In the genomic region with DNA sequence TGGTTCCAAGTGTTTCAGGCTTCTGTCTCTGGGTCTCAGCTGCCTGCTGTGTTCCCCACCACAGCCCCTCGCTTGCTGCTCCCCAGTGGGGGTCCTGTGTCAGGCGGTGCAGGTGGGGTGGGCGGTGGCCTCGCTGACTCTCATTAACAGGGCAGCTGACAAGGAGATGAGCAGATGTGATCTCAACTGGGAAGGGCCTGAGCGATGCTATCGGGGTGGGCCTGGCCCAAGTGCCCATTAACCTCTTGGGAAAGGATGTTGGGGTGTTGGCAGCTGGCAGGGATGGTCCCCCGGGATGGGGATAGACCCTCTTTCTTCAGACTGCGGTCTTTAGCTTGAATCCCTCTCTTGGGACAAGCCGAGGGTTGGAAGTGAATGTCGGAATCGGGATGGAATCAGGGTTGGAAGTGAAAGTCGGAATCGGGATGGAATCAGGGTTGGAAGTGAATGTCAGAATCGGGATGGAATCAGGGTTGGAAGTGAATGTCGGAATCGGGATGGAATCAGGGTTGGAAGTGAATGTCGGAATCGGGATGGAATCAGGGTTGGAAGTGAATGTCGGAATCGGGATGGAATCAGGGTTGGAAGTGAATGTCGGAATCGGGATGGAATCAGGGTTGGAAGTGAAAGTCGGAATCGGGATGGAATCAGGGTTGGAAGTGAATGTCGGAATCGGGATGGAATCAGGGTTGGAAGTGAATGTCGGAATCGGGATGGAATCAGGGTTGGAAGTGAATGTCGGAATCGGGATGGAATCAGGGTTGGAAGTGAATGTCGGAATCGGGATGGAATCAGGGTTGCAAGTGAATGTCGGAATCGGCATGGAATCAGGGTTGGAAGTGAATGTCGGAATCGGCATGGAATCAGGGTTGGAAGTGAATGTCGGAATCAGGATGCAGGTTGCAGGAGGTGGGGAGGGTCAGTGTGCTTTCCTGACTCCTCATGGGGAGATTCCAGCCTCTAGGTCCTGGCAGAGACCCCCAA, we compare ENCODE assay signal across 2 cellular contexts.
A peak's percentile ranks its signal among the peaks of the same experiment; 100 is the strongest.
TF ChIP-seq lines count a peak whose summit lies in the region.

No MANE protein-coding gene starts in this region.

TF ChIP-seq in WTC11, 78 proteins besides CTCF, POLR2A, EP300 and RAD21:
- TF ChIP-seq, protein P1, sequence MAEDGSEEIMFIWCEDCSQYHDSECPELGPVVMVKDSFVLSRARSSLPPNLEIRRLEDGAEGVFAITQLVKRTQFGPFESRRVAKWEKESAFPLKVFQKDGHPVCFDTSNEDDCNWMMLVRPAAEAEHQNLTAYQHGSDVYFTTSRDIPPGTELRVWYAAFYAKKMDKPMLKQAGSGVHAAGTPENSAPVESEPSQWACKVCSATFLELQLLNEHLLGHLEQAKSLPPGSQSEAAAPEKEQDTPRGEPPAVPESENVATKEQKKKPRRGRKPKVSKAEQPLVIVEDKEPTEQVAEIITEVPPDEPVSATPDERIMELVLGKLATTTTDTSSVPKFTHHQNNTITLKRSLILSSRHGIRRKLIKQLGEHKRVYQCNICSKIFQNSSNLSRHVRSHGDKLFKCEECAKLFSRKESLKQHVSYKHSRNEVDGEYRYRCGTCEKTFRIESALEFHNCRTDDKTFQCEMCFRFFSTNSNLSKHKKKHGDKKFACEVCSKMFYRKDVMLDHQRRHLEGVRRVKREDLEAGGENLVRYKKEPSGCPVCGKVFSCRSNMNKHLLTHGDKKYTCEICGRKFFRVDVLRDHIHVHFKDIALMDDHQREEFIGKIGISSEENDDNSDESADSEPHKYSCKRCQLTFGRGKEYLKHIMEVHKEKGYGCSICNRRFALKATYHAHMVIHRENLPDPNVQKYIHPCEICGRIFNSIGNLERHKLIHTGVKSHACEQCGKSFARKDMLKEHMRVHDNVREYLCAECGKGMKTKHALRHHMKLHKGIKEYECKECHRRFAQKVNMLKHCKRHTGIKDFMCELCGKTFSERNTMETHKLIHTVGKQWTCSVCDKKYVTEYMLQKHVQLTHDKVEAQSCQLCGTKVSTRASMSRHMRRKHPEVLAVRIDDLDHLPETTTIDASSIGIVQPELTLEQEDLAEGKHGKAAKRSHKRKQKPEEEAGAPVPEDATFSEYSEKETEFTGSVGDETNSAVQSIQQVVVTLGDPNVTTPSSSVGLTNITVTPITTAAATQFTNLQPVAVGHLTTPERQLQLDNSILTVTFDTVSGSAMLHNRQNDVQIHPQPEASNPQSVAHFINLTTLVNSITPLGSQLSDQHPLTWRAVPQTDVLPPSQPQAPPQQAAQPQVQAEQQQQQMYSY (CRISPR knock-in tag; IDR thresholded peaks at IDR 0.05) = peak; percentile 88

TF ChIP-seq in H1, 55 proteins besides CTCF, POLR2A, EP300 and RAD21:
- TF ChIP-seq SP1 (IDR thresholded peaks at IDR 0.05; ENCODE audit: low read depth, low read length) = peak; percentile 73
